Comparison of ENCODE assay signal across 18 cellular contexts in genomic region chr12:65720136-65720535, GRCh38.
DNase-seq lines count a peak whose midpoint lies in the region; ATAC-seq, FAIRE-seq and TF ChIP-seq lines count a peak whose summit lies in the region.
"Had no signal": no experiment of that assay in that cellular context is flagged by ENCODE, and none has a peak within 500 bp of the region (broad histone marks: within the 10 kb centered on the region; RNA-seq: fewer than 3 reads in every experiment).

No MANE protein-coding gene starts in this region.

- DNase-seq in EH (ENCODE audit: low read depth) (peak; percentile 90), RCC 7860 (ENCODE audit: low spot score) (peak; percentile 86), dedifferentiated amniotic fluid mesenchymal stem cell (ENCODE audit: extremely low spot score) (peak; percentile 58), myocyte (ENCODE audit: low read depth) (peak; percentile 40), esophagus muscularis mucosa (ENCODE audit: extremely low spot score) (no peak)
- DNase-seq in activated CD8-positive, alpha-beta T cell treated with anti-CD3 and anti-CD28 coated beads, Interleukin-2, amount 10 ng/mL, durations not matched to agents 7 days and 5 days = no peak
- DNase-seq in effector memory CD4-positive, alpha-beta T cell = no peak
- DNase-seq: activated CD8-positive, alpha-beta memory T cell treated with anti-CD3 and anti-CD28 coated beads for 24 hours; activated effector memory CD4-positive, alpha-beta T cell treated with Interleukin-2 at 50 U/mL for 16 hours; aorta; BE2C; DMS79; islet precursor cell; NCI-H1417 treated with DMSO at 0.1 percent for 48 hours; ovary; uterus had no signal

- 86% methylated on average over 10 of the region's 10 CpGs for WGBS in esophagus muscularis mucosa
- 60 to 93% methylated on average over 1 to 3 of the region's 10 CpGs for WGBS in gastroesophageal sphincter (ENCODE audit: low coverage in 1 of 2), 2 donors

- no peak overlapping the region for H3K27ac ChIP-seq in esophagus muscularis mucosa (replicated peaks in 1 of 4)
- no peak overlapping the region for H3K27ac ChIP-seq in gastroesophageal sphincter
- H3K27ac ChIP-seq in effector memory CD4-positive, alpha-beta T cell (ENCODE audit: insufficient read depth, low read length, poor library complexity, severe bottlenecking) = no peak overlapping the region
- H3K27ac ChIP-seq: ovary, uterus had no signal

- peaks cover 8% of the 10 kb centered on the region for H3K27me3 Mint-ChIP-seq in activated CD8-positive, alpha-beta T cell treated with anti-CD3 and anti-CD28 coated beads, Interleukin-2, amount 10 ng/mL, durations not matched to agents 7 days and 5 days (ENCODE audit: low read depth)

- POLR2A ChIA-PET in activated CD8-positive, alpha-beta T cell treated with anti-CD3 and anti-CD28 coated beads, Interleukin-2, amount 10 ng/mL, durations not matched to agents 7 days and 5 days (lab: Charles Lee) = no interaction called here

- no peaks in the 10 kb centered on the region for H3K9me3 Mint-ChIP-seq in activated CD8-positive, alpha-beta T cell treated with anti-CD3 and anti-CD28 coated beads, Interleukin-2, amount 10 ng/mL, durations not matched to agents 7 days and 5 days (ENCODE audit: insufficient read depth)
- H3K9me3 Mint-ChIP-seq: stimulated activated naive CD8-positive, alpha-beta T cell treated with anti-CD3 and anti-CD28 coated beads, Interleukin-15, Interleukin-2, amounts not matched to agents 100 ng/mL and 50 ng/mL, for 24 hours had no signal

- H3K4me3 ChIP-seq in esophagus muscularis mucosa (no peak overlapping the region), gastroesophageal sphincter (no peak overlapping the region)
- H3K4me3 ChIP-seq in effector memory CD4-positive, alpha-beta T cell (ENCODE audit: insufficient read depth, low read depth, low read length, poor library complexity, severe bottlenecking) = no peak overlapping the region
- H3K4me3 ChIP-seq: ovary, uterus had no signal

- no peak for ATAC-seq in activated CD8-positive, alpha-beta T cell treated with anti-CD3 and anti-CD28 coated beads, Interleukin-2, amount 10 ng/mL, durations not matched to agents 7 days and 5 days
- ATAC-seq in gastroesophageal sphincter = no peak

- no peaks in the 10 kb centered on the region for H3K4me1 Mint-ChIP-seq in activated CD8-positive, alpha-beta T cell treated with anti-CD3 and anti-CD28 coated beads, Interleukin-2, amount 10 ng/mL, durations not matched to agents 7 days and 5 days (ENCODE audit: low read depth)

- TF ChIP-seq CTCF in esophagus muscularis mucosa (IDR thresholded peaks at IDR 0.05) (no peak), gastroesophageal sphincter (IDR thresholded peaks at IDR 0.05) (no peak)

- peaks cover 0 to 16% (median 0%) of the 10 kb centered on the region in 4 donors for H3K27me3 ChIP-seq in esophagus muscularis mucosa
- peaks cover 20% of the 10 kb centered on the region for H3K27me3 ChIP-seq in gastroesophageal sphincter
- no peaks in the 10 kb centered on the region for H3K27me3 ChIP-seq in effector memory CD4-positive, alpha-beta T cell (replicated peaks; ENCODE audit: control insufficient read depth, insufficient read depth, low read length, poor library complexity, severe bottlenecking)
- H3K27me3 ChIP-seq: ovary had no signal

- H3K4me3 Mint-ChIP-seq in activated CD8-positive, alpha-beta T cell treated with anti-CD3 and anti-CD28 coated beads, Interleukin-2, amount 10 ng/mL, durations not matched to agents 7 days and 5 days = no peak overlapping the region
- H3K4me3 Mint-ChIP-seq: stimulated activated naive CD8-positive, alpha-beta T cell treated with anti-CD3 and anti-CD28 coated beads, Interleukin-15, Interleukin-2, amounts not matched to agents 100 ng/mL and 50 ng/mL, for 24 hours had no signal

- TF ChIP-seq EP300 in esophagus muscularis mucosa (IDR thresholded peaks at IDR 0.05) (no peak), gastroesophageal sphincter (IDR thresholded peaks at IDR 0.05) (no peak)

- intact Hi-C loops in esophagus muscularis mucosa (cut with DNase I) = no loop called here

- FAIRE-seq in RCC 7860 (lab: Jason Lieb, UNC) = peak; percentile 89

- no peaks in the 10 kb centered on the region for H3K36me3 Mint-ChIP-seq in activated CD8-positive, alpha-beta T cell treated with anti-CD3 and anti-CD28 coated beads, Interleukin-2, amount 10 ng/mL, durations not matched to agents 7 days and 5 days (ENCODE audit: low read depth)

- TF ChIP-seq POLR2A in esophagus muscularis mucosa (IDR thresholded peaks at IDR 0.05; ENCODE audit: low read depth) (no peak), gastroesophageal sphincter (IDR thresholded peaks at IDR 0.05) (no peak)

- H3K27ac Mint-ChIP-seq in activated CD8-positive, alpha-beta T cell treated with anti-CD3 and anti-CD28 coated beads, Interleukin-2, amount 10 ng/mL, durations not matched to agents 7 days and 5 days = no peak overlapping the region
- H3K27ac Mint-ChIP-seq: stimulated activated naive CD8-positive, alpha-beta T cell treated with anti-CD3 and anti-CD28 coated beads, Interleukin-15, Interleukin-2, amounts not matched to agents 100 ng/mL and 50 ng/mL, for 24 hours had no signal

- no peaks in the 10 kb centered on the region for H3K4me1 ChIP-seq in esophagus muscularis mucosa
- H3K4me1 ChIP-seq in gastroesophageal sphincter = no peaks in the 10 kb centered on the region
- H3K4me1 ChIP-seq in effector memory CD4-positive, alpha-beta T cell (ENCODE audit: control insufficient read depth, insufficient read depth, low read length, poor library complexity, severe bottlenecking) = no peaks in the 10 kb centered on the region
- H3K4me1 ChIP-seq: BE2C, uterus had no signal

- CTCF ChIA-PET in activated CD8-positive, alpha-beta T cell treated with anti-CD3 and anti-CD28 coated beads, Interleukin-2, amount 10 ng/mL, durations not matched to agents 7 days and 5 days (lab: Charles Lee) = no interaction called here

- H3K36me3 ChIP-seq in esophagus muscularis mucosa (no peaks in the 10 kb centered on the region), gastroesophageal sphincter (no peaks in the 10 kb centered on the region)
- no peaks in the 10 kb centered on the region for H3K36me3 ChIP-seq in effector memory CD4-positive, alpha-beta T cell (ENCODE audit: control insufficient read depth, insufficient read depth, low read length)
- H3K36me3 ChIP-seq: BE2C, ovary, uterus had no signal

- H3K9me3 ChIP-seq in esophagus muscularis mucosa (no peaks in the 10 kb centered on the region), gastroesophageal sphincter (no peaks in the 10 kb centered on the region)
- H3K9me3 ChIP-seq in effector memory CD4-positive, alpha-beta T cell (ENCODE audit: control insufficient read depth, low read length) = no peaks in the 10 kb centered on the region
- H3K9me3 ChIP-seq: BE2C, ovary, uterus had no signal

Comparison
In these comparisons a context has a peak if more than half of its experiments do, and no peak if none do; other contexts are left out.
1. DNase-seq: peak in EH (single experiment), RCC 7860 (single experiment), dedifferentiated amniotic fluid mesenchymal stem cell (single experiment) and myocyte (single experiment); none in esophagus muscularis mucosa (single experiment), activated CD8-positive, alpha-beta T cell treated with anti-CD3 and anti-CD28 coated beads, Interleukin-2, amount 10 ng/mL, durations not matched to agents 7 days and 5 days (single experiment) and effector memory CD4-positive, alpha-beta T cell (0 of 3).